In genomic region chr2:85584354-85584856, GRCh38 we compare ENCODE assay signal across 8 cellular contexts. TPM values are rescaled to one million over a fixed set of nuclear protein-coding genes. Genes with fewer than 3 reads are reported as not detected.
DNase-seq lines count a peak whose midpoint lies in the region; ATAC-seq and TF ChIP-seq lines count a peak whose summit lies in the region.

Gene VAMP5, plus strand, starts transcription at chr2:85584431. Its CDS starts 60 bp downstream, at chr2:85584491.

- H3K27me3 ChIP-seq in GM06990 (replicated peaks; ENCODE audit: control insufficient read depth, insufficient read depth, low read length) (no peaks in the 10 kb centered on the region), mucosa of stomach (ENCODE audit: control insufficient read depth, insufficient read depth, low read length) (no peaks in the 10 kb centered on the region)

- H3K36me3 Mint-ChIP-seq in endothelial cell (ENCODE audit: low read depth, unreplicated experiment), result peaks cover 21% of the 10 kb centered on the region

- H3K4me3 ChIP-seq in GM06990 (replicated peaks; ENCODE audit: low read depth, low read length), result peak within 1 kb of the TSS; percentile 69
- peak within 1 kb of the TSS; percentile 32 for H3K4me3 ChIP-seq in mucosa of stomach (ENCODE audit: low read length)

- ATAC-seq in HG02571 (IDR thresholded peaks at IDR 0.05; ENCODE audit: unreplicated experiment), result peak; percentile 21

- H3K27ac Mint-ChIP-seq in endothelial cell (ENCODE audit: unreplicated experiment), result peak within 1 kb of the TSS; percentile 94

- H3K9ac ChIP-seq in mucosa of stomach (ENCODE audit: low read length), result peak within 1 kb of the TSS; percentile 32

- peak within 1 kb of the TSS; percentile 88 for H3K4me3 Mint-ChIP-seq in endothelial cell (ENCODE audit: unreplicated experiment)

- peaks cover 44% of the 10 kb centered on the region for H3K4me1 ChIP-seq in mucosa of stomach (ENCODE audit: control insufficient read depth, insufficient read depth, low read length)

- H3K9me3 ChIP-seq in mucosa of stomach (ENCODE audit: control insufficient read depth, low read length), result no peaks in the 10 kb centered on the region

- H3K4me1 Mint-ChIP-seq in endothelial cell (ENCODE audit: unreplicated experiment), result peaks cover 76% of the 10 kb centered on the region

- DNase-seq in GM06990 (ENCODE audit: extremely low read depth, insufficient read length) (peak; percentile 64), T-helper 9 cell (peak; percentile 35), endothelial cell (ENCODE audit: low spot score) (peak; percentile 37), SIG-M5 treated with dmso at 0.1 percent for 504 hours (lab: John Stamatoyannopoulos, UW; ENCODE audit: unreplicated experiment) (no peak), SHP77 (lab: John Stamatoyannopoulos, UW) (no peak), pons (ENCODE audit: low spot score) (no peak)

- H3K36me3 ChIP-seq in GM06990 (ENCODE audit: control insufficient read depth, insufficient read depth, low read length), result peaks cover 6% of the 10 kb centered on the region
- H3K36me3 ChIP-seq in mucosa of stomach (ENCODE audit: control insufficient read depth, insufficient read depth, low read length), result no peaks in the 10 kb centered on the region

- TF ChIP-seq CTCF in GM06990 (IDR thresholded peaks at IDR 0.05; ENCODE audit: insufficient read depth, low read length, poor library complexity, severe bottlenecking) (no peak), endothelial cell (IDR thresholded peaks at IDR 0.05; ENCODE audit: unreplicated experiment) (no peak)

- H3K9me3 Mint-ChIP-seq in endothelial cell (ENCODE audit: unreplicated experiment), result no peaks in the 10 kb centered on the region

- H3K27me3 Mint-ChIP-seq in endothelial cell (ENCODE audit: unreplicated experiment), result peaks cover 12% of the 10 kb centered on the region

RNA-seq across cellular contexts. Expression of gene VAMP5, which starts in this region (rescaled TPM):
- 296 TPM for total RNA-seq in endothelial cell (ENCODE audit: unreplicated experiment)

Comparison
In these comparisons a context has a peak if more than half of its experiments do, and no peak if none do; other contexts are left out.
1. DNase-seq: peak in GM06990 (single experiment), T-helper 9 cell (single experiment) and endothelial cell (single experiment); none in SIG-M5 treated with dmso at 0.1 percent for 504 hours (single experiment), SHP77 (0 of 2) and pons (single experiment).